Comparison of ENCODE assay signal across 23 cellular contexts in the genomic region with DNA sequence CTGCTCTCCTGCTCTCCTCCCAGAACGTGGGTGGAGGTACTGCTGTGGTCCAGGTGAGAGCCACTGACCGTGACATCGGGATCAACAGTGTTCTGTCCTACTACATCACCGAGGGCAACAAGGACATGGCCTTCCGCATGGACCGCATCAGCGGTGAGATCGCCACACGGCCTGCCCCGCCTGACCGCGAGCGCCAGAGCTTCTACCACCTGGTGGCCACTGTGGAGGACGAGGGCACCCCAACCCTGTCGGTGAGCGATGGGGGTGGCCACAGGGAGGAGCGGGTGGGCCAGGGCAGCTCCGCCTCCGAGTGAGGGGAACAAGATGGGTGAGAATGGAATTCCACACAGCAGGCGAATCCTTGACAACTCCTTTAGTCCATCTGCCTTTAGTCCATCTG. TPM values are rescaled to one million over a fixed set of nuclear protein-coding genes. Genes with fewer than 3 reads are reported as not detected.
DNase-seq lines count a peak whose midpoint lies in the region; ATAC-seq and TF ChIP-seq lines count a peak whose summit lies in the region.
"Had no signal": no experiment of that assay in that cellular context is flagged by ENCODE, and none has a peak within 500 bp of the region (broad histone marks: within the 10 kb centered on the region; RNA-seq: fewer than 3 reads in every experiment).

No MANE protein-coding gene starts in this region.

- peaks cover 24% of the 10 kb centered on the region for H3K36me3 Mint-ChIP-seq in activated naive CD4-positive, alpha-beta T cell treated with anti-CD3 and anti-CD28 coated beads, Interleukin-2, amount 10 ng/mL, durations not matched to agents 7 days and 5 days
- no peaks in the 10 kb centered on the region for H3K36me3 Mint-ChIP-seq in T-helper 17 cell (ENCODE audit: low read depth)
- no peaks in the 10 kb centered on the region for H3K36me3 Mint-ChIP-seq in stimulated activated naive B cell treated with anti-CD40 and anti-IgM and Interleukin-4, amounts not matched to agents 10 μg/mL and 1 μg/mL and 100 μg/mL, for 72 hours

- no peak overlapping the region for H3K9ac ChIP-seq in colonic mucosa (ENCODE audit: low read depth in 2 of 2, low read length in 2 of 2)

- peaks cover 9% of the 10 kb centered on the region for H3K9me3 Mint-ChIP-seq in activated naive CD4-positive, alpha-beta T cell treated with anti-CD3 and anti-CD28 coated beads, Interleukin-2, amount 10 ng/mL, durations not matched to agents 7 days and 5 days
- no peaks in the 10 kb centered on the region for H3K9me3 Mint-ChIP-seq in stimulated activated naive B cell treated with anti-CD40 and anti-IgM and Interleukin-4, amounts not matched to agents 10 μg/mL and 1 μg/mL and 100 μg/mL, for 72 hours

- H3K9me3 ChIP-seq in T-helper 17 cell (ENCODE audit: control insufficient read depth, low read length, poor library complexity, severe bottlenecking), result no peaks in the 10 kb centered on the region
- no peaks in the 10 kb centered on the region for H3K9me3 ChIP-seq in effector memory CD4-positive, alpha-beta T cell (ENCODE audit: control insufficient read depth, low read length)
- H3K9me3 ChIP-seq in colonic mucosa, result no peaks in the 10 kb centered on the region
- H3K9me3 ChIP-seq: thoracic aorta had no signal

- H3K27me3 Mint-ChIP-seq in activated naive CD4-positive, alpha-beta T cell treated with anti-CD3 and anti-CD28 coated beads, Interleukin-2, amount 10 ng/mL, durations not matched to agents 7 days and 5 days, result no peaks in the 10 kb centered on the region
- H3K27me3 Mint-ChIP-seq in T-helper 17 cell, result no peaks in the 10 kb centered on the region
- no peaks in the 10 kb centered on the region for H3K27me3 Mint-ChIP-seq in stimulated activated naive B cell treated with anti-CD40 and anti-IgM and Interleukin-4, amounts not matched to agents 10 μg/mL and 1 μg/mL and 100 μg/mL, for 72 hours

- H3K27ac ChIP-seq in effector memory CD4-positive, alpha-beta T cell (ENCODE audit: insufficient read depth, low read length, poor library complexity, severe bottlenecking), result peak overlapping the region; percentile 57
- no peak overlapping the region for H3K27ac ChIP-seq in colonic mucosa
- H3K27ac ChIP-seq: thoracic aorta had no signal

- CTCF ChIA-PET in activated naive CD4-positive, alpha-beta T cell treated with anti-CD3 and anti-CD28 coated beads, Interleukin-2, amount 10 ng/mL, durations not matched to agents 7 days and 5 days (lab: Charles Lee), result interaction anchor here (1.0 to 7.5 kb wide), 5 partner anchors 9 to 32 kb away, joined by 3 to 39 read pairs (median 5); a partner anchor contains a TSS

- no peak for TF ChIP-seq CTCF in colonic mucosa (IDR thresholded peaks at IDR 0.05)

- H3K4me3 ChIP-seq in effector memory CD4-positive, alpha-beta T cell (ENCODE audit: insufficient read depth, low read depth, low read length, poor library complexity, severe bottlenecking), result peak overlapping the region; percentile 20
- H3K4me3 ChIP-seq in colonic mucosa, result no peak overlapping the region
- H3K4me3 ChIP-seq: thoracic aorta had no signal

- DNase-seq in activated naive CD4-positive, alpha-beta T cell treated with anti-CD3 and anti-CD28 coated beads, Interleukin-2, amount 10 ng/mL, durations not matched to agents 7 days and 5 days, result no peak
- DNase-seq in activated naive CD4-positive, alpha-beta T cell (lab: John Stamatoyannopoulos, UW), result no peak
- DNase-seq in T-helper 17 cell, result no peak
- DNase-seq in effector memory CD4-positive, alpha-beta T cell, result no peak
- no peak for DNase-seq in stimulated activated naive B cell treated with anti-CD40 and anti-IgM and Interleukin-4, amounts not matched to agents 10 μg/mL and 1 μg/mL and 100 μg/mL, for 72 hours
- DNase-seq in colonic mucosa, result no peak
- DNase-seq: activated CD4-positive, alpha-beta T cell treated with anti-CD3 and anti-CD28 coated beads for 48 hours; aorta; Calu3; effector CD8-positive, alpha-beta T cell; Kasumi-1; NCI-H1092 treated with DMSO at 0.1 percent for 48 hours; NCI-H2081 treated with DMSO at 0.1 percent for 48 hours; NCI-H510A; RPMI8226; stimulated activated CD4-positive, alpha-beta T cell treated with anti-CD3 and anti-CD28 coated beads, Interleukin-12 subunit alpha, Interleukin-12 subunit beta, amount 100 ng/mL, for 4 hours had no signal

- no peaks in the 10 kb centered on the region for H3K36me3 ChIP-seq in effector memory CD4-positive, alpha-beta T cell (ENCODE audit: control insufficient read depth, insufficient read depth, low read length)
- no peaks in the 10 kb centered on the region for H3K36me3 ChIP-seq in colonic mucosa
- H3K36me3 ChIP-seq: thoracic aorta had no signal

- ATAC-seq in T-helper 17 cell (no peak), HG02885 (IDR thresholded peaks at IDR 0.05; ENCODE audit: poor library complexity, unreplicated experiment) (no peak), HG03139 (IDR thresholded peaks at IDR 0.05; ENCODE audit: unreplicated experiment) (no peak)
- no peak for ATAC-seq in stimulated activated naive B cell treated with anti-CD40 and anti-IgM and Interleukin-4, amounts not matched to agents 10 μg/mL and 1 μg/mL and 100 μg/mL, for 72 hours (replicated peaks)
- ATAC-seq: left lobe of liver, SK-N-SH treated with all-trans-retinoic acid at 6 μM for 48 hours had no signal

- H3K4me3 Mint-ChIP-seq in activated naive CD4-positive, alpha-beta T cell treated with anti-CD3 and anti-CD28 coated beads, Interleukin-2, amount 10 ng/mL, durations not matched to agents 7 days and 5 days, result peak overlapping the region; percentile 53
- H3K4me3 Mint-ChIP-seq in T-helper 17 cell, result peak overlapping the region; percentile 77
- H3K4me3 Mint-ChIP-seq in stimulated activated naive B cell treated with anti-CD40 and anti-IgM and Interleukin-4, amounts not matched to agents 10 μg/mL and 1 μg/mL and 100 μg/mL, for 72 hours, result no peak overlapping the region

- no peaks in the 10 kb centered on the region for H3K27me3 ChIP-seq in effector memory CD4-positive, alpha-beta T cell (replicated peaks; ENCODE audit: control insufficient read depth, insufficient read depth, low read length, poor library complexity, severe bottlenecking)
- no peaks in the 10 kb centered on the region for H3K27me3 ChIP-seq in colonic mucosa

- peaks cover 87% of the 10 kb centered on the region for H3K4me1 ChIP-seq in effector memory CD4-positive, alpha-beta T cell (ENCODE audit: control insufficient read depth, insufficient read depth, low read length, poor library complexity, severe bottlenecking)
- peaks cover 14% of the 10 kb centered on the region for H3K4me1 ChIP-seq in colonic mucosa

- H3K27ac Mint-ChIP-seq in activated naive CD4-positive, alpha-beta T cell treated with anti-CD3 and anti-CD28 coated beads, Interleukin-2, amount 10 ng/mL, durations not matched to agents 7 days and 5 days, result peak overlapping the region; percentile 92
- peak overlapping the region; percentile 98 for H3K27ac Mint-ChIP-seq in T-helper 17 cell
- H3K27ac Mint-ChIP-seq in stimulated activated naive B cell treated with anti-CD40 and anti-IgM and Interleukin-4, amounts not matched to agents 10 μg/mL and 1 μg/mL and 100 μg/mL, for 72 hours, result peak overlapping the region; percentile 9

- H3K4me1 Mint-ChIP-seq in activated naive CD4-positive, alpha-beta T cell treated with anti-CD3 and anti-CD28 coated beads, Interleukin-2, amount 10 ng/mL, durations not matched to agents 7 days and 5 days, result peaks cover 99% of the 10 kb centered on the region
- H3K4me1 Mint-ChIP-seq in T-helper 17 cell, result peaks cover 81% of the 10 kb centered on the region
- peaks cover 51 to 72% of the 10 kb centered on the region in 2 donors for H3K4me1 Mint-ChIP-seq in stimulated activated naive B cell treated with anti-CD40 and anti-IgM and Interleukin-4, amounts not matched to agents 10 μg/mL and 1 μg/mL and 100 μg/mL, for 72 hours

- intact Hi-C loops in colonic mucosa (cut with DNase I), result no loop called here

RNA-seq across cellular contexts. Expression of a gene that starts 22.1 kb away (rescaled TPM):
- under 1 TPM; 0.31 to 0.37 TPM for total RNA-seq in T-helper 17 cell
- total RNA-seq in colonic mucosa, result under 1 TPM in 1 of 2 donors, not detected in 1; 0.07 TPM
- total RNA-seq: Calu3, glomerular endothelial cell, left lobe of liver, renal cortical epithelial cell had no signal

RNA-seq across cellular contexts. Expression of a gene that starts 31.6 kb away (rescaled TPM):
- total RNA-seq in T-helper 17 cell, result 100 to 1,000 TPM; 119 to 124 TPM
- 10 to 100 TPM; 41.2 to 42.8 TPM for total RNA-seq in colonic mucosa

Comparison
In these comparisons a context has a peak if more than half of its experiments do, and no peak if none do; other contexts are left out.
1. H3K27ac Mint-ChIP-seq: peak in every context shown above with its lines; median percentile 98 in T-helper 17 cell; 92 in activated naive CD4-positive, alpha-beta T cell treated with anti-CD3 and anti-CD28 coated beads, Interleukin-2, amount 10 ng/mL, durations not matched to agents 7 days and 5 days; 9 in stimulated activated naive B cell treated with anti-CD40 and anti-IgM and Interleukin-4, amounts not matched to agents 10 μg/mL and 1 μg/mL and 100 μg/mL, for 72 hours.
2. H3K4me3 Mint-ChIP-seq: peak in activated naive CD4-positive, alpha-beta T cell treated with anti-CD3 and anti-CD28 coated beads, Interleukin-2, amount 10 ng/mL, durations not matched to agents 7 days and 5 days (single experiment) and T-helper 17 cell (single experiment); none in stimulated activated naive B cell treated with anti-CD40 and anti-IgM and Interleukin-4, amounts not matched to agents 10 μg/mL and 1 μg/mL and 100 μg/mL, for 72 hours (0 of 2).